ENCODE assay signal across 1 cellular context in the genomic region with DNA sequence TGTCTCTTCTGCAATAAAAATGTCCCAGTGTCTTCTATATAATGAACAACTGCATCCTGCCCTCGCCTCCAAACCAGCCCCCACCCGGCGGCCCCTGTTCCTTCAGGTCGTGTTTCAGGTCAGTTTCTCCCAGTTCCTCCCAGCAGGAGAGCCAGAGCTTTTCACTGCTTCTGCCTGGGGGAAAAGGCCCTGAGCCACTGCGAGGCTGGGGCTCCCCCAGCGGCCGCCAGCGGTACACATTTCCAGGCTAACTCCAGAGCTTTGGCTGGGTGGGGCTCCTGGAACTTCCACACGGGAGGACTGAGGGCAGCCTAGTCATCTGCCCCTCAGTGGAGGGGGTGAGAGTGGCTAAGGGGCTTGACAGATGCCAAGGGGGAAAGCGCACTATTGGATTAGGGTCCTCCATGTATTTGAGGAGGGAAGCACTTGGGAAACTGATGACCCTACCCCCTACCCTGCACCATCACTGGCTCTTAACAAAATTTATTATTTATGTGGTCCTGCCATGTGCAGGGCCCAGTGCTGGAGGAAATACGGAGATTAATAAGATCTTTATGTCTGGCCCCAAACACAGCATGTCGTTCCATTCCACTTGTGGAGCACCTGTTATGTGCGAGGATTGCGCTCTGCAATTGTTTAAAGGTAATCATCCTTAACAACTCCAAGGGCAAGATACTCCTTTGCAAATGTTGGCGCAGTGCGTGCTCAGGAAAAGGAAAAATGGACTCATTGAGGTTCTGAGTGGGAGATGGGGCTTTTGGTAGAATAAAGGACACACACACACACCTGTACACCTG.
A peak's percentile ranks its signal among the peaks of the same experiment; 100 is the strongest.
TF ChIP-seq lines count a peak whose summit lies in the region.

No MANE protein-coding gene starts in this region.

TF ChIP-seq in K562, 482 proteins besides CTCF, POLR2A, EP300 and RAD21 (continued from another document and continues in another):
- TF ChIP-seq, protein P1, sequence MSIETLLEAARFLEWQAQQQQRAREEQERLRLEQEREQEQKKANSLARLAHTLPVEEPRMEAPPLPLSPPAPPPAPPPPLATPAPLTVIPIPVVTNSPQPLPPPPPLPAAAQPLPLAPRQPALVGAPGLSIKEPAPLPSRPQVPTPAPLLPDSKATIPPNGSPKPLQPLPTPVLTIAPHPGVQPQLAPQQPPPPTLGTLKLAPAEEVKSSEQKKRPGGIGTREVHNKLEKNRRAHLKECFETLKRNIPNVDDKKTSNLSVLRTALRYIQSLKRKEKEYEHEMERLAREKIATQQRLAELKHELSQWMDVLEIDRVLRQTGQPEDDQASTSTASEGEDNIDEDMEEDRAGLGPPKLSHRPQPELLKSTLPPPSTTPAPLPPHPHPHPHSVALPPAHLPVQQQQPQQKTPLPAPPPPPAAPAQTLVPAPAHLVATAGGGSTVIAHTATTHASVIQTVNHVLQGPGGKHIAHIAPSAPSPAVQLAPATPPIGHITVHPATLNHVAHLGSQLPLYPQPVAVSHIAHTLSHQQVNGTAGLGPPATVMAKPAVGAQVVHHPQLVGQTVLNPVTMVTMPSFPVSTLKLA (conservative IDR thresholded peaks at IDR 0.05) = 0 out of 4 replicates have a peak, but pooled peaks of 1 of the 2 experiments have one; percentile 20
- no peak for TF ChIP-seq RHOXF2B (CRISPR knock-in tag; conservative IDR thresholded peaks at IDR 0.05)
- TF ChIP-seq ID3 (CRISPR knock-in tag; IDR thresholded peaks at IDR 0.05) = no peak
- TF ChIP-seq ID3 (tag; IDR thresholded peaks at IDR 0.05) = 0 out of 2 replicates have a peak, but pooled peaks have one; percentile 26
- no peak for TF ChIP-seq HDAC6 (IDR thresholded peaks at IDR 0.05; ENCODE audit: low read depth, low read length)
- peak; percentile 23; the same call in 1 of the 2 replicates for TF ChIP-seq CTBP1 (IDR thresholded peaks at IDR 0.05; ENCODE audit: borderline replicate concordance)
- peak; percentile 57; the same call in 1 of the 2 replicates for TF ChIP-seq TFAP4 (CRISPR knock-in tag; IDR thresholded peaks at IDR 0.05; ENCODE audit: borderline replicate concordance)
- no peak for TF ChIP-seq ZNF511 (CRISPR knock-in tag; IDR thresholded peaks at IDR 0.05)
- no peak for TF ChIP-seq ZNF121 (CRISPR knock-in tag; conservative IDR thresholded peaks at IDR 0.05)
- no peak for TF ChIP-seq SMAD1 (IDR thresholded peaks at IDR 0.05; ENCODE audit: low read depth, low read length, partially characterized antibody)
- TF ChIP-seq RFX7 (CRISPR knock-in tag; IDR thresholded peaks at IDR 0.05) = no peak
- TF ChIP-seq, protein P2, sequence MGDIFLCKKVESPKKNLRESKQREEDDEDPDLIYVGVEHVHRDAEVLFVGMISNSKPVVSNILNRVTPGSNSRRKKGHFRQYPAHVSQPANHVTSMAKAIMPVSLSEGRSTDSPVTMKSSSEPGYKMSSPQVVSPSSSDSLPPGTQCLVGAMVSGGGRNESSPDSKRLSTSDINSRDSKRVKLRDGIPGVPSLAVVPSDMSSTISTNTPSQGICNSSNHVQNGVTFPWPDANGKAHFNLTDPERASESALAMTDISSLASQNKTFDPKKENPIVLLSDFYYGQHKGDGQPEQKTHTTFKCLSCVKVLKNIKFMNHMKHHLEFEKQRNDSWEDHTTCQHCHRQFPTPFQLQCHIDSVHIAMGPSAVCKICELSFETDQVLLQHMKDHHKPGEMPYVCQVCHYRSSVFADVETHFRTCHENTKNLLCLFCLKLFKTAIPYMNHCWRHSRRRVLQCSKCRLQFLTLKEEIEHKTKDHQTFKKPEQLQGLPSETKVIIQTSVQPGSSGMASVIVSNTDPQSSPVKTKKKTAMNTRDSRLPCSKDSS (IDR thresholded peaks at IDR 0.05; ENCODE audit: low read depth, partially characterized antibody) = no peak
- TF ChIP-seq, protein P3, sequence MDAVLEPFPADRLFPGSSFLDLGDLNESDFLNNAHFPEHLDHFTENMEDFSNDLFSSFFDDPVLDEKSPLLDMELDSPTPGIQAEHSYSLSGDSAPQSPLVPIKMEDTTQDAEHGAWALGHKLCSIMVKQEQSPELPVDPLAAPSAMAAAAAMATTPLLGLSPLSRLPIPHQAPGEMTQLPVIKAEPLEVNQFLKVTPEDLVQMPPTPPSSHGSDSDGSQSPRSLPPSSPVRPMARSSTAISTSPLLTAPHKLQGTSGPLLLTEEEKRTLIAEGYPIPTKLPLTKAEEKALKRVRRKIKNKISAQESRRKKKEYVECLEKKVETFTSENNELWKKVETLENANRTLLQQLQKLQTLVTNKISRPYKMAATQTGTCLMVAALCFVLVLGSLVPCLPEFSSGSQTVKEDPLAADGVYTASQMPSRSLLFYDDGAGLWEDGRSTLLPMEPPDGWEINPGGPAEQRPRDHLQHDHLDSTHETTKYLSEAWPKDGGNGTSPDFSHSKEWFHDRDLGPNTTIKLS (IDR thresholded peaks at IDR 0.05; ENCODE audit: borderline replicate concordance, low read depth) = peak; percentile 28; the same call in 1 of the 2 replicates
- no peak for TF ChIP-seq ZZZ3 (IDR thresholded peaks at IDR 0.05)
- TF ChIP-seq, protein P4, sequence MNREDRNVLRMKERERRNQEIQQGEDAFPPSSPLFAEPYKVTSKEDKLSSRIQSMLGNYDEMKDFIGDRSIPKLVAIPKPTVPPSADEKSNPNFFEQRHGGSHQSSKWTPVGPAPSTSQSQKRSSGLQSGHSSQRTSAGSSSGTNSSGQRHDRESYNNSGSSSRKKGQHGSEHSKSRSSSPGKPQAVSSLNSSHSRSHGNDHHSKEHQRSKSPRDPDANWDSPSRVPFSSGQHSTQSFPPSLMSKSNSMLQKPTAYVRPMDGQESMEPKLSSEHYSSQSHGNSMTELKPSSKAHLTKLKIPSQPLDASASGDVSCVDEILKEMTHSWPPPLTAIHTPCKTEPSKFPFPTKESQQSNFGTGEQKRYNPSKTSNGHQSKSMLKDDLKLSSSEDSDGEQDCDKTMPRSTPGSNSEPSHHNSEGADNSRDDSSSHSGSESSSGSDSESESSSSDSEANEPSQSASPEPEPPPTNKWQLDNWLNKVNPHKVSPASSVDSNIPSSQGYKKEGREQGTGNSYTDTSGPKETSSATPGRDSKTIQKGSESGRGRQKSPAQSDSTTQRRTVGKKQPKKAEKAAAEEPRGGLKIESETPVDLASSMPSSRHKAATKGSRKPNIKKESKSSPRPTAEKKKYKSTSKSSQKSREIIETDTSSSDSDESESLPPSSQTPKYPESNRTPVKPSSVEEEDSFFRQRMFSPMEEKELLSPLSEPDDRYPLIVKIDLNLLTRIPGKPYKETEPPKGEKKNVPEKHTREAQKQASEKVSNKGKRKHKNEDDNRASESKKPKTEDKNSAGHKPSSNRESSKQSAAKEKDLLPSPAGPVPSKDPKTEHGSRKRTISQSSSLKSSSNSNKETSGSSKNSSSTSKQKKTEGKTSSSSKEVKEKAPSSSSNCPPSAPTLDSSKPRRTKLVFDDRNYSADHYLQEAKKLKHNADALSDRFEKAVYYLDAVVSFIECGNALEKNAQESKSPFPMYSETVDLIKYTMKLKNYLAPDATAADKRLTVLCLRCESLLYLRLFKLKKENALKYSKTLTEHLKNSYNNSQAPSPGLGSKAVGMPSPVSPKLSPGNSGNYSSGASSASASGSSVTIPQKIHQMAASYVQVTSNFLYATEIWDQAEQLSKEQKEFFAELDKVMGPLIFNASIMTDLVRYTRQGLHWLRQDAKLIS (CRISPR knock-in tag; IDR thresholded peaks at IDR 0.05) = 0 out of 2 replicates have a peak, but pooled peaks have one; percentile 28
- no peak for TF ChIP-seq ARID4B (CRISPR knock-in tag; IDR thresholded peaks at IDR 0.05)
- TF ChIP-seq TAF7 (tag; IDR thresholded peaks at IDR 0.05) = no peak
- TF ChIP-seq, protein P5, sequence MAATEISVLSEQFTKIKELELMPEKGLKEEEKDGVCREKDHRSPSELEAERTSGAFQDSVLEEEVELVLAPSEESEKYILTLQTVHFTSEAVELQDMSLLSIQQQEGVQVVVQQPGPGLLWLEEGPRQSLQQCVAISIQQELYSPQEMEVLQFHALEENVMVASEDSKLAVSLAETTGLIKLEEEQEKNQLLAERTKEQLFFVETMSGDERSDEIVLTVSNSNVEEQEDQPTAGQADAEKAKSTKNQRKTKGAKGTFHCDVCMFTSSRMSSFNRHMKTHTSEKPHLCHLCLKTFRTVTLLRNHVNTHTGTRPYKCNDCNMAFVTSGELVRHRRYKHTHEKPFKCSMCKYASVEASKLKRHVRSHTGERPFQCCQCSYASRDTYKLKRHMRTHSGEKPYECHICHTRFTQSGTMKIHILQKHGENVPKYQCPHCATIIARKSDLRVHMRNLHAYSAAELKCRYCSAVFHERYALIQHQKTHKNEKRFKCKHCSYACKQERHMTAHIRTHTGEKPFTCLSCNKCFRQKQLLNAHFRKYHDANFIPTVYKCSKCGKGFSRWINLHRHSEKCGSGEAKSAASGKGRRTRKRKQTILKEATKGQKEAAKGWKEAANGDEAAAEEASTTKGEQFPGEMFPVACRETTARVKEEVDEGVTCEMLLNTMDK (IDR thresholded peaks at IDR 0.05; ENCODE audit: borderline replicate concordance, insufficient read depth, low read depth, low read length, poor library complexity, severe bottlenecking) = peak; percentile 34
- no peak for TF ChIP-seq SUPT5H (IDR thresholded peaks at IDR 0.05)
- 0 out of 2 replicates have a peak, but pooled peaks have one; percentile 22 for TF ChIP-seq MYC (IDR thresholded peaks at IDR 0.05; ENCODE audit: low read depth, low read length)
- TF ChIP-seq MYC (CRISPR knock-in tag; IDR thresholded peaks at IDR 0.05; ENCODE audit: borderline replicate concordance, low read depth) = no peak
- TF ChIP-seq NFIX (CRISPR knock-in tag; IDR thresholded peaks at IDR 0.05; ENCODE audit: low read depth) = no peak
- TF ChIP-seq TBP (optimal IDR thresholded peaks at IDR 0.05; ENCODE audit: low read depth, low read length) = no peak
- no peak for TF ChIP-seq MEIS2 (IDR thresholded peaks at IDR 0.05; ENCODE audit: partially characterized antibody)
- TF ChIP-seq, protein P6, sequence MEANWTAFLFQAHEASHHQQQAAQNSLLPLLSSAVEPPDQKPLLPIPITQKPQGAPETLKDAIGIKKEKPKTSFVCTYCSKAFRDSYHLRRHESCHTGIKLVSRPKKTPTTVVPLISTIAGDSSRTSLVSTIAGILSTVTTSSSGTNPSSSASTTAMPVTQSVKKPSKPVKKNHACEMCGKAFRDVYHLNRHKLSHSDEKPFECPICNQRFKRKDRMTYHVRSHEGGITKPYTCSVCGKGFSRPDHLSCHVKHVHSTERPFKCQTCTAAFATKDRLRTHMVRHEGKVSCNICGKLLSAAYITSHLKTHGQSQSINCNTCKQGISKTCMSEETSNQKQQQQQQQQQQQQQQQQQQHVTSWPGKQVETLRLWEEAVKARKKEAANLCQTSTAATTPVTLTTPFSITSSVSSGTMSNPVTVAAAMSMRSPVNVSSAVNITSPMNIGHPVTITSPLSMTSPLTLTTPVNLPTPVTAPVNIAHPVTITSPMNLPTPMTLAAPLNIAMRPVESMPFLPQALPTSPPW (CRISPR knock-in tag; IDR thresholded peaks at IDR 0.05) = peak; percentile 19; the same call in 1 of the 2 replicates
- peak; percentile 72 for TF ChIP-seq KLF16 (IDR thresholded peaks at IDR 0.05)
- no peak for TF ChIP-seq U2AF1 (optimal IDR thresholded peaks at IDR 0.05; ENCODE audit: low read depth, low read length)
